ENCODE assay signal across 14 cellular contexts in the genomic region with DNA sequence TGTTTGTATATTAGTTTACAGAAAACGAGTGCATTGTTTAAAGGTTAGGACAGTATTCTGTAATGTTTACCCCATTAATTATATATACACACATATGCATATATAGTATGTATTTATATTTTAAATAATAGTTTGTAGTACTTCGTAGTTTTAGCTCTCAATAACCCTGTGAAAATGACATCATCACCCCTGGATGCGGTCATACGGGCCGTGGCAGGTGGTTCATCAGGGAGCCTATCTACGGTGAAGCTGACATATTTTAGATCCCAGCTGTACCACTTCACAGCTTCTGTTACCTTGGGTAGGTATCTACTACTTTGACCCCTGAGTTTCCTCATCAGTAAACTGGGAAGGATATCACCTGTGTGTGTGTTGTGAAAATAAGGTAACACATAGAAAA.
"Had no signal": no experiment of that assay in that cellular context is flagged by ENCODE, and none has a peak within 500 bp of the region (broad histone marks: within the 10 kb centered on the region; RNA-seq: fewer than 3 reads in every experiment).

No MANE protein-coding gene starts in this region.

- DNase-seq: activated CD4-positive, alpha-beta T cell treated with anti-CD3 and anti-CD28 coated beads, Interleukin-2, amount 50 U/mL, for 1 hour; activated naive CD4-positive, alpha-beta T cell treated with anti-CD3 and anti-CD28 coated beads for 36 hours; activated naive CD8-positive, alpha-beta T cell treated with anti-CD3 and anti-CD28 coated beads, Interleukin-2, amount 50 U/mL, for 24 hours; endodermal cell; left cardiac atrium; ovary; stimulated activated CD4-positive, alpha-beta T cell treated with anti-CD3 and anti-CD28 coated beads, Interleukin-4, amount 100 ng/mL, for 4 hours; stimulated activated CD8-positive, alpha-beta memory T cell treated with anti-CD3 and anti-CD28 coated beads, Interleukin-4, amount 100 ng/mL, for 48 hours; stimulated activated naive CD4-positive, alpha-beta T cell treated with Interleukin-2 at 50 U/mL for 16 hours had no signal

- ATAC-seq: activated naive CD8-positive, alpha-beta T cell treated with anti-CD3 and anti-CD28 coated beads, Interleukin-2, amount 50 U/mL, for 24 hours had no signal

- H3K27ac ChIP-seq: ascending aorta, ovary, skin epidermis, suprapubic skin had no signal

- H3K36me3 ChIP-seq: ovary had no signal

- H3K27me3 ChIP-seq: ascending aorta, ovary, suprapubic skin had no signal

- H3K9me3 ChIP-seq: ascending aorta, ovary, suprapubic skin had no signal

- FAIRE-seq: bronchial epithelial cell had no signal

- H3K4me3 ChIP-seq: ascending aorta, lung, ovary, skin epidermis, suprapubic skin had no signal
